25 cellular contexts compared by ENCODE assay signal in genomic region chr2:55384786-55385185, GRCh38.
"Had no signal": no experiment of that assay in that cellular context is flagged by ENCODE, and none has a peak within 500 bp of the region (broad histone marks: within the 10 kb centered on the region; RNA-seq: fewer than 3 reads in every experiment).

No MANE protein-coding gene starts in this region.

- ATAC-seq: left lung; lower lobe of right lung; mucosa of descending colon; natural killer cell treated with Interleukin-12 subunit alpha and Interleukin-12 subunit beta and Interleukin-15 and Interleukin-18, amount 100 ng/mL, for 72 hours had no signal

- H3K4me1 ChIP-seq: left lung, lower lobe of right lung, sigmoid colon, suprapubic skin, tibial artery had no signal

- H3K4me3 ChIP-seq: left lung, lower lobe of right lung, mucosa of descending colon, sigmoid colon, suprapubic skin, tibial artery had no signal

- H3K9me3 ChIP-seq: left lung, lower lobe of right lung, mucosa of descending colon, sigmoid colon, suprapubic skin, tibial artery had no signal

- H3K27me3 ChIP-seq: left lung, sigmoid colon, suprapubic skin, tibial artery had no signal

- H3K27ac ChIP-seq: epithelial cell of prostate, left lung, lower lobe of right lung, sigmoid colon, suprapubic skin, tibial artery, VCaP had no signal

- H3K36me3 ChIP-seq: left lung, lower lobe of right lung, sigmoid colon, suprapubic skin, tibial artery had no signal

- DNase-seq: activated CD4-positive, alpha-beta T cell treated with anti-CD3 and anti-CD28 coated beads for 4 hours; activated CD4-positive, alpha-beta T cell treated with anti-CD3 and anti-CD28 coated beads, Interleukin-2, amount 50 U/mL, for 4 hours; activated CD8-positive, alpha-beta memory T cell treated with anti-CD3 and anti-CD28 coated beads, Interleukin-2, amount 50 U/mL, for 48 hours; activated gamma-delta T cell; activated naive CD4-positive, alpha-beta T cell treated with anti-CD3 and anti-CD28 coated beads, Interleukin-2, amount 10 ng/mL, durations not matched to agents 7 days and 5 days; activated naive CD8-positive, alpha-beta T cell treated with anti-CD3 and anti-CD28 coated beads, Interleukin-2, amount 10 ng/mL, durations not matched to agents 7 days and 5 days; activated T-cell treated with anti-CD3 and anti-CD28 coated beads, Interleukin-2, amount 50 U/mL, for 24 hours; amniotic stem cell; dermis blood vessel endothelial cell; effector CD4-positive, alpha-beta T cell; foreskin melanocyte; left lung; lower lobe of right lung; mesendoderm; mucosa of descending colon; retina; sigmoid colon; stimulated activated naive CD4-positive, alpha-beta T cell; SW 1271; T-helper 9 cell; tibial artery had no signal
